8 cellular contexts compared by ENCODE assay signal in the genomic region with DNA sequence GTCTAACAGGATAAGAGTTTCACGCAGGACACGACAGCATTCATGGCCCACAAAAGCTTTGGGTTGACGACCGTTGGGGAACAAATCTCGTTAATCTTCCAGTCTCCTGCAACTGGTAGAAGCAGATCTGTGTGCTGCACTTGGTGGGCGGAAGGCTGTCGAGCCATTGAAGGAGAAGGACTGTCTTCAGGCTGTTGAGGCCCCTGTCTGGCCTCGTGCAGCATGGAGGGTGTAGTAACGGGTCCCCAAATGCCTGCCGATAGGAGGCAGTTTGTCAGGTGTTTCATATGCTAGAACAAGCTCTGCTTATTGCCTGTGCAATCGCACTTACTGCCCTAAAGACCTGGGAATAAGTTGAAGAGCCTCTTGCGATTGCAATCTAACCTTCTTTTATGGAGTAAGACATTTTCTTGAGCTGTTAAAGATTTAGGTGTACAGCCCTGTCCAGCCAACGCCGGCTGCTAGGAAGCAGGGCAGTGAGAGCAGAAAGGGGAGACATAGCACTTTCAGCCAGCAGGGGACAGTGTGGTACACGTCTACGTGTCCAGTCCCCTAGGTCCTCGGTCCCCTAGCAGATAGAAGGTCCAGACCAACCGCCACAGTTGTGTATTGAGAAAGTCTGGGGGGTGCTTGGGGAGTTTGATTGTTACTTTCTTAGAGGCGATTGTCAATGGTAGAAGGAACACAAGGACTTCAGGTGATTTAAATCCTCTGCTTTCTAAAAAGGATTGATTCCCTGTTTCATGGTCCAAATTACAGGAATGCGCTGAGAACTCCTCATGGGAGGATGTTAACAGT.
DNase-seq lines count a peak whose midpoint lies in the region; ATAC-seq and TF ChIP-seq lines count a peak whose summit lies in the region.

No MANE protein-coding gene starts in this region.

- H2BK120ac ChIP-seq in neuronal stem cell (ENCODE audit: low read depth, low read length): no peak overlapping the region

- no peak overlapping the region for H3K18ac ChIP-seq in neuronal stem cell (ENCODE audit: low read length)

- H3K23ac ChIP-seq in neuronal stem cell (ENCODE audit: low read depth, low read length, poor library complexity): no peak overlapping the region

- no peak overlapping the region for H3K9ac ChIP-seq in neuronal stem cell (ENCODE audit: low read depth, low read length, poor library complexity)

- no CpG with 5 or more reads among the region's 20 CpGs for WGBS in neuronal stem cell (ENCODE audit: extremely low coverage in 2 of 2, insufficient read length in 2 of 2, insufficient replicate concordance in 1 of 2), 2 donors

- H2BK15ac ChIP-seq in neuronal stem cell (ENCODE audit: low read length): no peak overlapping the region

- no peak overlapping the region for H3K14ac ChIP-seq in neuronal stem cell (ENCODE audit: low read length)

- no peak overlapping the region for H2BK12ac ChIP-seq in neuronal stem cell (ENCODE audit: low read length)

- intact Hi-C loops in ascending aorta (cut with DNase I): loop anchor here (5.0 to 10.0 kb wide), 6 partner anchors 185 to 507 kb away; a partner anchor contains a TSS

- H4K8ac ChIP-seq in neuronal stem cell (ENCODE audit: low read depth, low read length): no peak overlapping the region

- H3K27ac ChIP-seq in ascending aorta: no peak overlapping the region
- H3K27ac ChIP-seq in neuronal stem cell (replicated peaks; ENCODE audit: low read length): no peak overlapping the region

- H3K4me1 ChIP-seq in ascending aorta: peaks cover 20 to 33% of the 10 kb centered on the region in 2 donors
- H3K4me1 ChIP-seq in neuronal stem cell (ENCODE audit: control insufficient read depth in 2 of 2, insufficient read depth in 1 of 2, low read depth in 1 of 2, low read length in 2 of 2): peaks cover 7 to 15% of the 10 kb centered on the region in 2 donors

- no peak overlapping the region for H2AK5ac ChIP-seq in neuronal stem cell (ENCODE audit: low read depth, low read length)

- H3K36me3 ChIP-seq in ascending aorta (no peaks in the 10 kb centered on the region), neuronal stem cell (replicated peaks in 1 of 2; ENCODE audit: control insufficient read depth in 2 of 2, insufficient read depth in 2 of 2, low read length in 2 of 2) (no peaks in the 10 kb centered on the region)

- no peak overlapping the region for H3K4ac ChIP-seq in neuronal stem cell (ENCODE audit: low read length)

- H3K27me3 ChIP-seq in ascending aorta (no peaks in the 10 kb centered on the region), neuronal stem cell (ENCODE audit: control insufficient read depth in 3 of 3, insufficient read depth in 3 of 3, low read depth in 1 of 3, low read length in 3 of 3) (no peaks in the 10 kb centered on the region)

- no peak overlapping the region for H3K4me2 ChIP-seq in neuronal stem cell (ENCODE audit: insufficient read depth, low read length, poor library complexity, severe bottlenecking)

- H2AFZ ChIP-seq in neuronal stem cell (ENCODE audit: low read length): no peak overlapping the region

- no peak overlapping the region for H4K91ac ChIP-seq in neuronal stem cell (ENCODE audit: low read depth, low read length, poor library complexity)

- H3K79me1 ChIP-seq in neuronal stem cell (ENCODE audit: low read depth, low read length): no peaks in the 10 kb centered on the region

- DNase-seq in 8988T (peak; percentile 43), GDM1 (lab: John Stamatoyannopoulos, UW) (peak; percentile 40), NCI-H526 treated with DMSO at 0.1 percent for 48 hours (lab: John Stamatoyannopoulos, UW) (peak; percentile 36), ascending aorta (ENCODE audit: low spot score in 2 of 2) (peak in 1 of 2 donors; percentile 75), iPS-NIHi11 (ENCODE audit: low spot score) (peak; percentile 79), neuronal stem cell (ENCODE audit: low spot score) (no peak)
- DNase-seq in stimulated activated naive CD8-positive, alpha-beta T cell treated with anti-CD3 and anti-CD28 coated beads, Interleukin-15, Interleukin-2, amounts not matched to agents 100 U/mL and 50 U/mL, for 24 hours: peak; percentile 46

- H3K4me3 ChIP-seq in ascending aorta (no peak overlapping the region), neuronal stem cell (ENCODE audit: low read length in 2 of 2) (no peak overlapping the region)

- ATAC-seq in stimulated activated naive CD8-positive, alpha-beta T cell treated with anti-CD3 and anti-CD28 coated beads, Interleukin-15, Interleukin-2, amounts not matched to agents 100 U/mL and 50 U/mL, for 24 hours: no peak
- no peak for ATAC-seq in HG03432 (IDR thresholded peaks at IDR 0.05; ENCODE audit: unreplicated experiment)

- H2BK5ac ChIP-seq in neuronal stem cell (ENCODE audit: low read length): no peak overlapping the region

- H3K9me3 ChIP-seq in ascending aorta: no peaks in the 10 kb centered on the region
- no peaks in the 10 kb centered on the region for H3K9me3 ChIP-seq in neuronal stem cell (replicated peaks in 1 of 2; ENCODE audit: control insufficient read depth in 2 of 2, insufficient read depth in 1 of 2, low read depth in 1 of 2, low read length in 2 of 2)

- TF ChIP-seq CTCF in ascending aorta (IDR thresholded peaks at IDR 0.05): peak; percentile 73 to 83 (median 81)
